ENCODE assay signal across 19 cellular contexts in genomic region chr11:15875934-15876333, GRCh38.
DNase-seq lines count a peak whose midpoint lies in the region; ATAC-seq and TF ChIP-seq lines count a peak whose summit lies in the region.
"Had no signal": no experiment of that assay in that cellular context is flagged by ENCODE, and none has a peak within 500 bp of the region (broad histone marks: within the 10 kb centered on the region; RNA-seq: fewer than 3 reads in every experiment).

No MANE protein-coding gene starts in this region.

- intact Hi-C loops in dorsolateral prefrontal cortex (cut with DNase I): no loop called here

- ATAC-seq in GM21526 (IDR thresholded peaks at IDR 0.05; ENCODE audit: low FRiP score, unreplicated experiment): no peak
- ATAC-seq: GM12878 had no signal

- peaks cover 6% of the 10 kb centered on the region for H3K4me1 ChIP-seq in smooth muscle cell (ENCODE audit: low read depth)
- H3K4me1 ChIP-seq: BE2C, HAP-1 had no signal

- peak overlapping the region; percentile 74 for H3K27ac Mint-ChIP-seq in neural crest cell (ENCODE audit: unreplicated experiment)
- H3K27ac Mint-ChIP-seq: CD4-positive, CD25-positive, alpha-beta regulatory T cell; CD8-positive, alpha-beta memory T cell had no signal

- H3K9me3 Mint-ChIP-seq in neural crest cell: peaks cover 15% of the 10 kb centered on the region

- no peaks in the 10 kb centered on the region for H3K27me3 Mint-ChIP-seq in neural crest cell (ENCODE audit: low read depth)
- H3K27me3 Mint-ChIP-seq: CD4-positive, CD25-positive, alpha-beta regulatory T cell had no signal

- no peak overlapping the region for H3K9ac ChIP-seq in smooth muscle cell (ENCODE audit: low read depth)

- H3K9me3 ChIP-seq in smooth muscle cell (replicated peaks; ENCODE audit: low read depth): no peaks in the 10 kb centered on the region
- H3K9me3 ChIP-seq: BE2C, HAP-1 had no signal

- peak; percentile 75 for DNase-seq in NCI-H2227 (lab: John Stamatoyannopoulos, UW; ENCODE audit: unreplicated experiment)
- DNase-seq in coronary artery (ENCODE audit: low spot score): peak; percentile 33
- DNase-seq in neural crest cell (ENCODE audit: low read depth, low spot score): no peak
- no peak for DNase-seq in smooth muscle cell (lab: John Stamatoyannopoulos, UW; ENCODE audit: unreplicated experiment)
- no peak for DNase-seq in anterior cingulate cortex (lab: John Stamatoyannopoulos, UW)
- no peak for DNase-seq in dorsolateral prefrontal cortex
- DNase-seq: BE2C; C1 segment of cervical spinal cord; CD4-positive, CD25-positive, alpha-beta regulatory T cell; CD8-positive, alpha-beta memory T cell; COR-L47; DMS 273 treated with DMSO at 0.1 percent for 48 hours; DMS53; DND-41; EL had no signal

- no peak for TF ChIP-seq CTCF in coronary artery (IDR thresholded peaks at IDR 0.05)
- no peak for TF ChIP-seq CTCF in neural crest cell (conservative IDR thresholded peaks at IDR 0.05)
- no peak for TF ChIP-seq CTCF in smooth muscle cell (IDR thresholded peaks at IDR 0.05; ENCODE audit: borderline replicate concordance, insufficient read depth, poor library complexity, severe bottlenecking)
- no peak for TF ChIP-seq CTCF in dorsolateral prefrontal cortex (IDR thresholded peaks at IDR 0.05 in 54 of 56, conservative IDR thresholded peaks at IDR 0.05 in 2 of 56; ENCODE audit: low read depth in 1 of 56, partially characterized antibody in 56 of 56)

- H3K27ac ChIP-seq in coronary artery: no peak overlapping the region
- H3K27ac ChIP-seq in smooth muscle cell (ENCODE audit: low read depth): no peak overlapping the region
- no peak overlapping the region for H3K27ac ChIP-seq in dorsolateral prefrontal cortex
- H3K27ac ChIP-seq: HL-60 had no signal

- H3K36me3 Mint-ChIP-seq in neural crest cell (ENCODE audit: low read depth): no peaks in the 10 kb centered on the region
- H3K36me3 Mint-ChIP-seq: CD4-positive, CD25-positive, alpha-beta regulatory T cell; CD8-positive, alpha-beta memory T cell had no signal

- WGBS in smooth muscle cell (ENCODE audit: low lambda C conversion rate): 25% methylated on average over 2 of the region's 2 CpGs

- H3K27me3 ChIP-seq in smooth muscle cell (ENCODE audit: low read depth) (no peaks in the 10 kb centered on the region), dorsolateral prefrontal cortex (peaks cover 0 to 24% (median 0%) of the 10 kb centered on the region in 45 donors)
- H3K27me3 ChIP-seq: BE2C had no signal

- no peaks in the 10 kb centered on the region for H3F3A ChIP-seq in smooth muscle cell (ENCODE audit: low read depth)

- H3K4me3 Mint-ChIP-seq in neural crest cell: peak overlapping the region; percentile 17
- H3K4me3 Mint-ChIP-seq: CD4-positive, CD25-positive, alpha-beta regulatory T cell; CD8-positive, alpha-beta memory T cell had no signal

- peak overlapping the region; percentile 26 for H2AFZ ChIP-seq in smooth muscle cell (ENCODE audit: low read depth)

- H4K20me1 ChIP-seq in smooth muscle cell (ENCODE audit: low read depth): no peaks in the 10 kb centered on the region

- H3K79me2 ChIP-seq in smooth muscle cell (ENCODE audit: low read depth): no peaks in the 10 kb centered on the region

- H3K4me3 ChIP-seq in coronary artery: no peak overlapping the region
- no peak overlapping the region for H3K4me3 ChIP-seq in smooth muscle cell
- no peak overlapping the region for H3K4me3 ChIP-seq in dorsolateral prefrontal cortex
- H3K4me3 ChIP-seq: GM12878, HAP-1 had no signal

- H3K36me3 ChIP-seq in smooth muscle cell (ENCODE audit: low read depth): no peaks in the 10 kb centered on the region
- H3K36me3 ChIP-seq: BE2C, HAP-1 had no signal

- peaks cover 63% of the 10 kb centered on the region for H3K4me1 Mint-ChIP-seq in neural crest cell
- H3K4me1 Mint-ChIP-seq: CD4-positive, CD25-positive, alpha-beta regulatory T cell; CD8-positive, alpha-beta memory T cell had no signal

- no peak overlapping the region for H3K4me2 ChIP-seq in smooth muscle cell

Comparison
In these comparisons a context has a peak if more than half of its experiments do, and no peak if none do; other contexts are left out.
1. DNase-seq: peak in NCI-H2227 (single experiment) and coronary artery (single experiment); none in neural crest cell (single experiment), smooth muscle cell (single experiment), anterior cingulate cortex (0 of 58) and dorsolateral prefrontal cortex (0 of 10).